In genomic region chr1:183175631-183176030, GRCh38 we compare ENCODE assay signal across 31 cellular contexts. TPM values are rescaled to one million over a fixed set of nuclear protein-coding genes. Genes with fewer than 3 reads are reported as not detected.
"Had no signal": no experiment of that assay in that cellular context is flagged by ENCODE, and none has a peak within 500 bp of the region (broad histone marks: within the 10 kb centered on the region; RNA-seq: fewer than 3 reads in every experiment).

No MANE protein-coding gene starts in this region.

- H3K27ac Mint-ChIP-seq: activated CD4-positive, alpha-beta memory T cell treated with anti-CD3 and anti-CD28 coated beads, Interleukin-2, amount 10 ng/mL, durations not matched to agents 7 days and 5 days; activated CD4-positive, alpha-beta T cell treated with anti-CD3 and anti-CD28 coated beads, Interleukin-2, amount 10 ng/mL, durations not matched to agents 7 days and 5 days; activated naive CD4-positive, alpha-beta T cell treated with anti-CD3 and anti-CD28 coated beads, Interleukin-2, amount 50 U/mL, for 24 hours; activated naive CD8-positive, alpha-beta T cell treated with anti-CD3 and anti-CD28 coated beads for 36 hours; activated naive CD8-positive, alpha-beta T cell treated with anti-CD3 and anti-CD28 coated beads, Interleukin-2, amount 50 U/mL, for 24 hours; activated T-cell treated with anti-CD3 and anti-CD28 coated beads, Interleukin-2, amount 50 U/mL, for 24 hours; activated T-cell treated with anti-CD3 and anti-CD28 coated beads, Interleukin-2, amount 50 U/mL, for 72 hours; dendritic cell treated with granulocyte-macrophage colony-stimulating factor and Interleukin-4, amounts not matched to agents 40 ng/mL and 50 ng/mL, for 4 days; endodermal cell; WTC11 had no signal

- H3K9me3 ChIP-seq: adrenal gland, body of pancreas had no signal

- H3K4me1 Mint-ChIP-seq: central memory CD8-positive, alpha-beta T cell had no signal

- H3K4me3 Mint-ChIP-seq: activated CD4-positive, alpha-beta memory T cell treated with anti-CD3 and anti-CD28 coated beads, Interleukin-2, amount 10 ng/mL, durations not matched to agents 7 days and 5 days; activated CD4-positive, alpha-beta T cell treated with anti-CD3 and anti-CD28 coated beads, Interleukin-2, amount 10 ng/mL, durations not matched to agents 7 days and 5 days; activated naive CD4-positive, alpha-beta T cell treated with anti-CD3 and anti-CD28 coated beads, Interleukin-2, amount 50 U/mL, for 24 hours; activated naive CD8-positive, alpha-beta T cell treated with anti-CD3 and anti-CD28 coated beads for 36 hours; activated naive CD8-positive, alpha-beta T cell treated with anti-CD3 and anti-CD28 coated beads, Interleukin-2, amount 50 U/mL, for 24 hours; activated T-cell treated with anti-CD3 and anti-CD28 coated beads, Interleukin-2, amount 50 U/mL, for 24 hours; activated T-cell treated with anti-CD3 and anti-CD28 coated beads, Interleukin-2, amount 50 U/mL, for 72 hours; central memory CD8-positive, alpha-beta T cell; dendritic cell treated with granulocyte-macrophage colony-stimulating factor and Interleukin-4, amounts not matched to agents 40 ng/mL and 50 ng/mL, for 4 days; endodermal cell; WTC11 had no signal

- DNase-seq: activated CD4-positive, alpha-beta memory T cell treated with anti-CD3 and anti-CD28 coated beads, Interleukin-2, amount 10 ng/mL, durations not matched to agents 7 days and 5 days; activated CD4-positive, alpha-beta T cell treated with anti-CD3 and anti-CD28 coated beads for 1 hour; activated CD4-positive, alpha-beta T cell treated with anti-CD3 and anti-CD28 coated beads for 4 hours; activated CD4-positive, alpha-beta T cell treated with anti-CD3 and anti-CD28 coated beads, Interleukin-2, amount 10 ng/mL, durations not matched to agents 7 days and 5 days; activated CD4-positive, alpha-beta T cell treated with anti-CD3 and anti-CD28 coated beads, Interleukin-2, amount 50 U/mL, for 4 hours; activated CD8-positive, alpha-beta memory T cell treated with anti-CD3 and anti-CD28 coated beads, Interleukin-2, amount 50 U/mL, for 48 hours; activated effector memory CD4-positive, alpha-beta T cell treated with Interleukin-2 at 50 U/mL for 16 hours; activated gamma-delta T cell treated with Interleukin-2 at 50 U/mL for 16 hours; activated naive CD4-positive, alpha-beta T cell treated with Interleukin-2 at 50 U/mL for 16 hours; activated naive CD8-positive, alpha-beta T cell treated with anti-CD3 and anti-CD28 coated beads for 36 hours; activated naive CD8-positive, alpha-beta T cell treated with anti-CD3 and anti-CD28 coated beads, Interleukin-2, amount 50 U/mL, for 24 hours; activated T-cell treated with anti-CD3 and anti-CD28 coated beads for 4 hours; activated T-cell treated with anti-CD3 and anti-CD28 coated beads, Interleukin-2, amount 50 U/mL, for 24 hours; activated T-cell treated with anti-CD3 and anti-CD28 coated beads, Interleukin-2, amount 50 U/mL, for 72 hours; adrenal gland; amygdala; aorta; body of pancreas; dorsolateral prefrontal cortex; effector memory CD4-positive, alpha-beta T cell; endodermal cell; foreskin fibroblast; head of caudate nucleus; T-helper 2 cell had no signal

- H3K27me3 ChIP-seq: body of pancreas, cardiac muscle cell had no signal

- H3K4me3 ChIP-seq: adrenal gland, body of pancreas, cardiac muscle cell, coronary artery, dorsolateral prefrontal cortex had no signal

- ATAC-seq: activated naive CD8-positive, alpha-beta T cell treated with anti-CD3 and anti-CD28 coated beads, Interleukin-2, amount 50 U/mL, for 24 hours; activated T-cell treated with anti-CD3 and anti-CD28 coated beads, Interleukin-2, amount 50 U/mL, for 72 hours; body of pancreas; esophagus mucosa; WTC11 had no signal

- H3K27ac ChIP-seq: adrenal gland, body of pancreas, cardiac muscle cell, coronary artery, dorsolateral prefrontal cortex had no signal

- H3K36me3 Mint-ChIP-seq: activated naive CD4-positive, alpha-beta T cell treated with anti-CD3 and anti-CD28 coated beads, Interleukin-2, amount 50 U/mL, for 24 hours; activated naive CD8-positive, alpha-beta T cell treated with anti-CD3 and anti-CD28 coated beads for 36 hours; WTC11 had no signal

- H3K9me3 Mint-ChIP-seq: activated CD4-positive, alpha-beta memory T cell treated with anti-CD3 and anti-CD28 coated beads, Interleukin-2, amount 10 ng/mL, durations not matched to agents 7 days and 5 days; activated CD4-positive, alpha-beta T cell treated with anti-CD3 and anti-CD28 coated beads, Interleukin-2, amount 10 ng/mL, durations not matched to agents 7 days and 5 days; activated naive CD4-positive, alpha-beta T cell treated with anti-CD3 and anti-CD28 coated beads, Interleukin-2, amount 50 U/mL, for 24 hours; activated naive CD8-positive, alpha-beta T cell treated with anti-CD3 and anti-CD28 coated beads for 36 hours; activated naive CD8-positive, alpha-beta T cell treated with anti-CD3 and anti-CD28 coated beads, Interleukin-2, amount 50 U/mL, for 24 hours; activated T-cell treated with anti-CD3 and anti-CD28 coated beads, Interleukin-2, amount 50 U/mL, for 24 hours; activated T-cell treated with anti-CD3 and anti-CD28 coated beads, Interleukin-2, amount 50 U/mL, for 72 hours; central memory CD8-positive, alpha-beta T cell; dendritic cell treated with granulocyte-macrophage colony-stimulating factor and Interleukin-4, amounts not matched to agents 40 ng/mL and 50 ng/mL, for 4 days; endodermal cell had no signal

- H3K4me1 ChIP-seq: adrenal gland, body of pancreas had no signal

- H3K36me3 ChIP-seq: adrenal gland, cardiac muscle cell had no signal

- H3K27me3 Mint-ChIP-seq: activated naive CD4-positive, alpha-beta T cell treated with anti-CD3 and anti-CD28 coated beads, Interleukin-2, amount 50 U/mL, for 24 hours; activated naive CD8-positive, alpha-beta T cell treated with anti-CD3 and anti-CD28 coated beads for 36 hours had no signal

RNA-seq across cellular contexts. Expression of gene LAMC2, which starts 10.4 kb away (rescaled TPM):
- total RNA-seq: activated CD4-positive, alpha-beta memory T cell treated with anti-CD3 and anti-CD28 coated beads, Interleukin-2, amount 10 ng/mL, durations not matched to agents 7 days and 5 days; activated naive CD8-positive, alpha-beta T cell treated with anti-CD3 and anti-CD28 coated beads for 36 hours had no signal
